ENCODE assay signal across 1 cellular context in the genomic region with DNA sequence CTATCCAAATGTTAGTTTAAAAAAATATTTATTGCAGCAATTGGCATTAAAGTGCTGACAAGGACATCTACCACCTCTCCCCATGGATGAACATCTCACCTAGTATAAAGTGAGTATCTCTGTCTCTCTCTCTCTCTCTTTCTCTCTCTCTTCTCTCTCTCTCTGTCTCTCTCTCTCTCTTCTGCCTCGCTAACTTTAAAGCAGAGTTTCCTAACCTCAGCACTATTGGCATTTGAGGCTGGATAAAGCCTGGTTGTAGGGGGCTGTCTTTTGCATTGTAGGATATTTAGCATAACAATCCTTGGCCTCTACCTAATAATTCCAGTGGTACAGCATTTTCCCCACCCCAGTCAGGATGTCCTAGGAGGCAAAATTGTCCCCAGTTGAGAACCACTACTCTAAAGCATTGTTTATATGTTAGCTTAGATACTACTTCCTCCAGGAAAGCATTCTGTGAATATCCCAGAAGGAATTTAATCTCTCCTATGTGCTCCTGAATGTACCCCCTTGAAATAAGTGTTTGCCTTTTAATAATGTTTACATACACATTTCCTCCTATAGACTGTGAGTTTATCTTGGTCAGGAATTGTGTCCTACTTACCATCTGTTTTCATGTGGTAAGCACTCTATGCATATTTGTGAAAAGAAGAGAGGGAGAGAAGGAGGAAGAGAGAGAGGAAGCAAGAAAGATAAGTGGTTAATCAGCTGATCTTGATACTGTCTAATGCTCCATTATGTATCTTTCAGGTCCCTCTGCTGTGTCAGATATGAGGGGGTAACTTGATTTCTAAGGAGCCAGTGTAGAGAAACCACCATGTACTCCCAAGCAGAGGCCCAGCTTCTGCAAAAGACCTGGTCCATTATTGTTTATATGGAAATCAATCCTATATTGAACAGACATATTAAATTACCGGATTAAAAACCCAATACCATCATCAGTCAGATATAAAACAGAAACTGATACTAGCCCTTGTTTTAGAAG.
TF ChIP-seq lines count a peak whose summit lies in the region.

No MANE protein-coding gene starts in this region.

TF ChIP-seq in GM23338, 12 proteins besides CTCF, POLR2A, EP300 and RAD21 (continued from another document):
- TF ChIP-seq REST (IDR thresholded peaks at IDR 0.05; ENCODE audit: unreplicated experiment) (no peak), JUNB (IDR thresholded peaks at IDR 0.05; ENCODE audit: unreplicated experiment) (no peak), ZNF114 (CRISPR knock-in tag; IDR thresholded peaks at IDR 0.05) (no peak), ZNF331 (CRISPR knock-in tag; IDR thresholded peaks at IDR 0.05; ENCODE audit: low read depth) (no peak), STAT1 (IDR thresholded peaks at IDR 0.05; ENCODE audit: unreplicated experiment) (no peak)
- TF ChIP-seq, protein P1, sequence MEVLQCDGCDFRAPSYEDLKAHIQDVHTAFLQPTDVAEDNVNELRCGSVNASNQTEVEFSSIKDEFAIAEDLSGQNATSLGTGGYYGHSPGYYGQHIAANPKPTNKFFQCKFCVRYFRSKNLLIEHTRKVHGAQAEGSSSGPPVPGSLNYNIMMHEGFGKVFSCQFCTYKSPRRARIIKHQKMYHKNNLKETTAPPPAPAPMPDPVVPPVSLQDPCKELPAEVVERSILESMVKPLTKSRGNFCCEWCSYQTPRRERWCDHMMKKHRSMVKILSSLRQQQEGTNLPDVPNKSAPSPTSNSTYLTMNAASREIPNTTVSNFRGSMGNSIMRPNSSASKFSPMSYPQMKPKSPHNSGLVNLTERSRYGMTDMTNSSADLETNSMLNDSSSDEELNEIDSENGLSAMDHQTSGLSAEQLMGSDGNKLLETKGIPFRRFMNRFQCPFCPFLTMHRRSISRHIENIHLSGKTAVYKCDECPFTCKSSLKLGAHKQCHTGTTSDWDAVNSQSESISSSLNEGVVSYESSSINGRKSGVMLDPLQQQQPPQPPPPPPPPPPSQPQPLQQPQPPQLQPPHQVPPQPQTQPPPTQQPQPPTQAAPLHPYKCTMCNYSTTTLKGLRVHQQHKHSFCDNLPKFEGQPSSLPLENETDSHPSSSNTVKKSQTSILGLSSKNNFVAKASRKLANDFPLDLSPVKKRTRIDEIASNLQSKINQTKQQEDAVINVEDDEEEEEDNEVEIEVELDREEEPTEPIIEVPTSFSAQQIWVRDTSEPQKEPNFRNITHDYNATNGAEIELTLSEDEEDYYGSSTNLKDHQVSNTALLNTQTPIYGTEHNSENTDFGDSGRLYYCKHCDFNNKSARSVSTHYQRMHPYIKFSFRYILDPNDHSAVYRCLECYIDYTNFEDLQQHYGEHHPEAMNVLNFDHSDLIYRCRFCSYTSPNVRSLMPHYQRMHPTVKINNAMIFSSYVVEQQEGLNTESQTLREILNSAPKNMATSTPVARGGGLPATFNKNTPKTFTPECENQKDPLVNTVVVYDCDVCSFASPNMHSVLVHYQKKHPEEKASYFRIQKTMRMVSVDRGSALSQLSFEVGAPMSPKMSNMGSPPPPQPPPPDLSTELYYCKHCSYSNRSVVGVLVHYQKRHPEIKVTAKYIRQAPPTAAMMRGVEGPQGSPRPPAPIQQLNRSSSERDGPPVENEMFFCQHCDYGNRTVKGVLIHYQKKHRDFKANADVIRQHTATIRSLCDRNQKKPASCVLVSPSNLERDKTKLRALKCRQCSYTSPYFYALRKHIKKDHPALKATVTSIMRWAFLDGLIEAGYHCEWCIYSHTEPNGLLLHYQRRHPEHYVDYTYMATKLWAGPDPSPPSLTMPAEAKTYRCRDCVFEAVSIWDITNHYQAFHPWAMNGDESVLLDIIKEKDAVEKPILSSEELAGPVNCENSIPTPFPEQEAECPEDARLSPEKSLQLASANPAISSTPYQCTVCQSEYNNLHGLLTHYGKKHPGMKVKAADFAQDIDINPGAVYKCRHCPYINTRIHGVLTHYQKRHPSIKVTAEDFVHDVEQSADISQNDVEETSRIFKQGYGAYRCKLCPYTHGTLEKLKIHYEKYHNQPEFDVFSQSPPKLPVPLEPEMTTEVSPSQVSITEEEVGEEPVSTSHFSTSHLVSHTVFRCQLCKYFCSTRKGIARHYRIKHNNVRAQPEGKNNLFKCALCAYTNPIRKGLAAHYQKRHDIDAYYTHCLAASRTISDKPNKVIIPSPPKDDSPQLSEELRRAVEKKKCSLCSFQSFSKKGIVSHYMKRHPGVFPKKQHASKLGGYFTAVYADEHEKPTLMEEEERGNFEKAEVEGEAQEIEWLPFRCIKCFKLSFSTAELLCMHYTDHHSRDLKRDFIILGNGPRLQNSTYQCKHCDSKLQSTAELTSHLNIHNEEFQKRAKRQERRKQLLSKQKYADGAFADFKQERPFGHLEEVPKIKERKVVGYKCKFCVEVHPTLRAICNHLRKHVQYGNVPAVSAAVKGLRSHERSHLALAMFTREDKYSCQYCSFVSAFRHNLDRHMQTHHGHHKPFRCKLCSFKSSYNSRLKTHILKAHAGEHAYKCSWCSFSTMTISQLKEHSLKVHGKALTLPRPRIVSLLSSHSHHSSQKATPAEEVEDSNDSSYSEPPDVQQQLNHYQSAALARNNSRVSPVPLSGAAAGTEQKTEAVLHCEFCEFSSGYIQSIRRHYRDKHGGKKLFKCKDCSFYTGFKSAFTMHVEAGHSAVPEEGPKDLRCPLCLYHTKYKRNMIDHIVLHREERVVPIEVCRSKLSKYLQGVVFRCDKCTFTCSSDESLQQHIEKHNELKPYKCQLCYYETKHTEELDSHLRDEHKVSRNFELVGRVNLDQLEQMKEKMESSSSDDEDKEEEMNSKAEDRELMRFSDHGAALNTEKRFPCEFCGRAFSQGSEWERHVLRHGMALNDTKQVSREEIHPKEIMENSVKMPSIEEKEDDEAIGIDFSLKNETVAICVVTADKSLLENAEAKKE (CRISPR knock-in tag; IDR thresholded peaks at IDR 0.05), result no peak
- TF ChIP-seq, protein P2, sequence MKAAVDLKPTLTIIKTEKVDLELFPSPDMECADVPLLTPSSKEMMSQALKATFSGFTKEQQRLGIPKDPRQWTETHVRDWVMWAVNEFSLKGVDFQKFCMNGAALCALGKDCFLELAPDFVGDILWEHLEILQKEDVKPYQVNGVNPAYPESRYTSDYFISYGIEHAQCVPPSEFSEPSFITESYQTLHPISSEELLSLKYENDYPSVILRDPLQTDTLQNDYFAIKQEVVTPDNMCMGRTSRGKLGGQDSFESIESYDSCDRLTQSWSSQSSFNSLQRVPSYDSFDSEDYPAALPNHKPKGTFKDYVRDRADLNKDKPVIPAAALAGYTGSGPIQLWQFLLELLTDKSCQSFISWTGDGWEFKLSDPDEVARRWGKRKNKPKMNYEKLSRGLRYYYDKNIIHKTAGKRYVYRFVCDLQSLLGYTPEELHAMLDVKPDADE (IDR thresholded peaks at IDR 0.05), result no peak
